In the genomic region with DNA sequence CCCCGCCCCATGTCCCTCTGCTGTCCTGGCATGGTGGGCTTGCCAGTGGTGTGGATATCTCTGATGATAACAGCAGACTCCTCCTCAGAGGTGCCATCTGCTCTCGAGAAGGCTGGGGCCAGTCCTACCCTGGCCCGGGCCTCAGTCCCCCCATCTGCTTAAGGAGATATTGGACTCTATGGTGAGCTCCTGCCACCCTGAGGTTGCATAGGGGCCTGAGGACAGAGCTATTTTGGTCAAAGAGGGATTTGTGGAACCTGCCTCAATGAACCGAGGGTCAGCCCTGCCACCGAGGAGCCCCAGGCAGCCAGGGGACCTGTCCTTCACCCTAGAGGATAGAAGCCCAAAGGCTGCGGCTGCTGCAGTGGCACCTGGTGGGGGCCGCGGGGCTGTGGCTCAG, we compare ENCODE assay signal across 14 cellular contexts. TPM values are rescaled to one million over a fixed set of nuclear protein-coding genes. Genes with fewer than 3 reads are reported as not detected.
DNase-seq lines count a peak whose midpoint lies in the region; ATAC-seq and TF ChIP-seq lines count a peak whose summit lies in the region.
"Had no signal": no experiment of that assay in that cellular context is flagged by ENCODE, and none has a peak within 500 bp of the region (broad histone marks: within the 10 kb centered on the region; RNA-seq: fewer than 3 reads in every experiment).

No MANE protein-coding gene starts in this region.

- H3K4me3 ChIP-seq in SK-N-SH (ENCODE audit: low read depth in 2 of 2, low read length in 1 of 2), result no peak overlapping the region
- H3K4me3 ChIP-seq: GM23248 had no signal

- peak; percentile 18; the same call in 1 of the 2 replicates for TF ChIP-seq RAD21 in SK-N-SH (IDR thresholded peaks at IDR 0.05; ENCODE audit: low read length)

- no peak for DNase-seq in SK-N-SH
- DNase-seq in caudate nucleus (lab: John Stamatoyannopoulos, UW), result no peak
- peak; percentile 29 for DNase-seq in pons (ENCODE audit: low spot score)
- DNase-seq in RPMI8226, result no peak
- DNase-seq: CD8-positive, alpha-beta T cell; COR-L47; DMS53; GF-D8; GM23248; IMR-90 had no signal

- no peaks in the 10 kb centered on the region for H3K79me2 ChIP-seq in SK-N-SH (ENCODE audit: insufficient read depth)

- H4K20me1 ChIP-seq in SK-N-SH (ENCODE audit: insufficient read depth), result no peaks in the 10 kb centered on the region

- no peak overlapping the region for H3K9ac ChIP-seq in SK-N-SH
- H3K9ac ChIP-seq: GM23248 had no signal

- H3K27me3 ChIP-seq in SK-N-SH (ENCODE audit: insufficient read depth), result no peaks in the 10 kb centered on the region

- H2AFZ ChIP-seq in SK-N-SH (ENCODE audit: low read depth), result no peak overlapping the region
- H2AFZ ChIP-seq: GM23248 had no signal

- H3F3A ChIP-seq in SK-N-SH (replicated peaks; ENCODE audit: insufficient read depth), result no peaks in the 10 kb centered on the region

- TF ChIP-seq EP300 in SK-N-SH (IDR thresholded peaks at IDR 0.05; ENCODE audit: borderline replicate concordance in 1 of 2, low read depth in 1 of 2, low read length in 1 of 2), result no peak

- H3K4me1 ChIP-seq in SK-N-SH (ENCODE audit: control insufficient read depth in 1 of 2, insufficient read depth in 2 of 2, low read depth in 1 of 2, low read length in 1 of 2), result peaks cover 0 to 7% of the 10 kb centered on the region in 2 experiments; a peak in 1 of 4 replicates

- POLR2A ChIA-PET in SK-N-SH (lab: Yijun Ruan, JAX), result no interaction called here

- CTCF ChIA-PET in SK-N-SH (lab: Yijun Ruan, JAX), result interaction anchor here (0.8 to 2.1 kb wide), 4 partner anchors 8 to 58 kb away, joined by 3 to 6 read pairs (median 5); no protein-coding TSS in a partner anchor

- no peaks in the 10 kb centered on the region for H3K9me2 ChIP-seq in SK-N-SH

- H3K27ac ChIP-seq in SK-N-SH (ENCODE audit: low read depth in 2 of 2, low read length in 1 of 2), result no peak overlapping the region
- H3K27ac ChIP-seq in caudate nucleus (ENCODE audit: low read depth, low read length), result peak overlapping the region; percentile 96
- H3K27ac ChIP-seq: GM23248 had no signal

- H3K9me3 ChIP-seq in SK-N-SH, result no peaks in the 10 kb centered on the region

- 90% methylated on average over 2 of the region's 8 CpGs for WGBS in SK-N-SH (ENCODE audit: low lambda C conversion rate)

- H3K4me2 ChIP-seq in SK-N-SH, result no peak overlapping the region

- TF ChIP-seq CTCF in SK-N-SH (IDR thresholded peaks at IDR 0.05), result no peak

- no peaks in the 10 kb centered on the region for H3K36me3 ChIP-seq in SK-N-SH (replicated peaks in 1 of 2; ENCODE audit: control insufficient read depth in 1 of 2, insufficient read depth in 2 of 2, low read length in 1 of 2)

- ATAC-seq in SK-N-SH treated with all-trans-retinoic acid at 6 μM for 48 hours, result no peak
- no peak for ATAC-seq in GM19395 (IDR thresholded peaks at IDR 0.05; ENCODE audit: unreplicated experiment)
- ATAC-seq in GM18498 (IDR thresholded peaks at IDR 0.05; ENCODE audit: unreplicated experiment), result no peak
- ATAC-seq: CD8-positive, alpha-beta T cell; HCT116 had no signal

TF ChIP-seq in SK-N-SH, 30 proteins besides CTCF, POLR2A, EP300 and RAD21 (continues in another document):
- TF ChIP-seq, protein P1, sequence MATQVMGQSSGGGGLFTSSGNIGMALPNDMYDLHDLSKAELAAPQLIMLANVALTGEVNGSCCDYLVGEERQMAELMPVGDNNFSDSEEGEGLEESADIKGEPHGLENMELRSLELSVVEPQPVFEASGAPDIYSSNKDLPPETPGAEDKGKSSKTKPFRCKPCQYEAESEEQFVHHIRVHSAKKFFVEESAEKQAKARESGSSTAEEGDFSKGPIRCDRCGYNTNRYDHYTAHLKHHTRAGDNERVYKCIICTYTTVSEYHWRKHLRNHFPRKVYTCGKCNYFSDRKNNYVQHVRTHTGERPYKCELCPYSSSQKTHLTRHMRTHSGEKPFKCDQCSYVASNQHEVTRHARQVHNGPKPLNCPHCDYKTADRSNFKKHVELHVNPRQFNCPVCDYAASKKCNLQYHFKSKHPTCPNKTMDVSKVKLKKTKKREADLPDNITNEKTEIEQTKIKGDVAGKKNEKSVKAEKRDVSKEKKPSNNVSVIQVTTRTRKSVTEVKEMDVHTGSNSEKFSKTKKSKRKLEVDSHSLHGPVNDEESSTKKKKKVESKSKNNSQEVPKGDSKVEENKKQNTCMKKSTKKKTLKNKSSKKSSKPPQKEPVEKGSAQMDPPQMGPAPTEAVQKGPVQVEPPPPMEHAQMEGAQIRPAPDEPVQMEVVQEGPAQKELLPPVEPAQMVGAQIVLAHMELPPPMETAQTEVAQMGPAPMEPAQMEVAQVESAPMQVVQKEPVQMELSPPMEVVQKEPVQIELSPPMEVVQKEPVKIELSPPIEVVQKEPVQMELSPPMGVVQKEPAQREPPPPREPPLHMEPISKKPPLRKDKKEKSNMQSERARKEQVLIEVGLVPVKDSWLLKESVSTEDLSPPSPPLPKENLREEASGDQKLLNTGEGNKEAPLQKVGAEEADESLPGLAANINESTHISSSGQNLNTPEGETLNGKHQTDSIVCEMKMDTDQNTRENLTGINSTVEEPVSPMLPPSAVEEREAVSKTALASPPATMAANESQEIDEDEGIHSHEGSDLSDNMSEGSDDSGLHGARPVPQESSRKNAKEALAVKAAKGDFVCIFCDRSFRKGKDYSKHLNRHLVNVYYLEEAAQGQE (IDR thresholded peaks at IDR 0.05; ENCODE audit: low read depth, low read length), result no peak
- no peak for TF ChIP-seq TEAD4 (IDR thresholded peaks at IDR 0.05; ENCODE audit: borderline replicate concordance, insufficient read depth)
- TF ChIP-seq, protein P2, sequence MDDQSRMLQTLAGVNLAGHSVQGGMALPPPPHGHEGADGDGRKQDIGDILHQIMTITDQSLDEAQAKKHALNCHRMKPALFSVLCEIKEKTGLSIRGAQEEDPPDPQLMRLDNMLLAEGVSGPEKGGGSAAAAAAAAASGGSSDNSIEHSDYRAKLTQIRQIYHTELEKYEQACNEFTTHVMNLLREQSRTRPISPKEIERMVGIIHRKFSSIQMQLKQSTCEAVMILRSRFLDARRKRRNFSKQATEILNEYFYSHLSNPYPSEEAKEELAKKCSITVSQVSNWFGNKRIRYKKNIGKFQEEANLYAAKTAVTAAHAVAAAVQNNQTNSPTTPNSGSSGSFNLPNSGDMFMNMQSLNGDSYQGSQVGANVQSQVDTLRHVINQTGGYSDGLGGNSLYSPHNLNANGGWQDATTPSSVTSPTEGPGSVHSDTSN (IDR thresholded peaks at IDR 0.05), result no peak

TF ChIP-seq in SK-N-SH treated with all-trans-retinoic acid at 6 μM for 48 hours, 23 proteins besides CTCF, POLR2A, EP300 and RAD21:
- TF ChIP-seq, protein P3, sequence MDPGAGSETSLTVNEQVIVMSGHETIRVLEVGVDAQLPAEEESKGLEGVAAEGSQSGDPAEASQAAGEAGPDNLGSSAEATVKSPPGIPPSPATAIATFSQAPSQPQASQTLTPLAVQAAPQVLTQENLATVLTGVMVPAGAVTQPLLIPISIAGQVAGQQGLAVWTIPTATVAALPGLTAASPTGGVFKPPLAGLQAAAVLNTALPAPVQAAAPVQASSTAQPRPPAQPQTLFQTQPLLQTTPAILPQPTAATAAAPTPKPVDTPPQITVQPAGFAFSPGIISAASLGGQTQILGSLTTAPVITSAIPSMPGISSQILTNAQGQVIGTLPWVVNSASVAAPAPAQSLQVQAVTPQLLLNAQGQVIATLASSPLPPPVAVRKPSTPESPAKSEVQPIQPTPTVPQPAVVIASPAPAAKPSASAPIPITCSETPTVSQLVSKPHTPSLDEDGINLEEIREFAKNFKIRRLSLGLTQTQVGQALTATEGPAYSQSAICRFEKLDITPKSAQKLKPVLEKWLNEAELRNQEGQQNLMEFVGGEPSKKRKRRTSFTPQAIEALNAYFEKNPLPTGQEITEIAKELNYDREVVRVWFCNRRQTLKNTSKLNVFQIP (CRISPR knock-in tag; IDR thresholded peaks at IDR 0.05; ENCODE audit: borderline replicate concordance, low read depth), result no peak
- TF ChIP-seq ZNF70 (CRISPR knock-in tag; IDR thresholded peaks at IDR 0.05) (no peak), ISL1 (CRISPR knock-in tag; IDR thresholded peaks at IDR 0.05) (no peak), OSR1 (CRISPR knock-in tag; IDR thresholded peaks at IDR 0.05) (no peak), ZFP30 (CRISPR knock-in tag; IDR thresholded peaks at IDR 0.05) (no peak), SNAI2 (CRISPR knock-in tag; IDR thresholded peaks at IDR 0.05) (no peak), ZFP3 (CRISPR knock-in tag; IDR thresholded peaks at IDR 0.05) (no peak), BACH2 (CRISPR knock-in tag; IDR thresholded peaks at IDR 0.05; ENCODE audit: borderline replicate concordance) (no peak), RARB (CRISPR knock-in tag; IDR thresholded peaks at IDR 0.05) (no peak)

RNA-seq across cellular contexts. Expression of a gene that starts 32.6 kb away (rescaled TPM):
- polyA plus RNA-seq in SK-N-SH (2012; rRNA removed), result 5.1 and 6.1 TPM in 2 replicates
- polyA plus RNA-seq in SK-N-SH (2012; cell fraction: cytosol; rRNA removed), result 1.8 and 3.6 TPM in 2 replicates
- 11.3 and 17.2 TPM in 2 replicates for polyA plus RNA-seq in SK-N-SH (2012; cell fraction: nucleus; rRNA removed)
